ENCODE assay signal across 7 cellular contexts in genomic region chr1:67347688-67348472, GRCh38. TPM values are rescaled to one million over a fixed set of nuclear protein-coding genes. Genes with fewer than 3 reads are reported as not detected.
A peak's percentile ranks its signal among the peaks of the same experiment; 100 is the strongest.
DNase-seq lines count a peak whose midpoint lies in the region; ATAC-seq and TF ChIP-seq lines count a peak whose summit lies in the region.

No MANE protein-coding gene starts in this region.

- in situ Hi-C loops in mammary epithelial cell (cut with MboI; ENCODE audit: low sequenced_read_pairs in 2 of 2) = loop anchor here (5.0 to 10.0 kb wide), 2 partner anchors 147 to 154 kb away; no protein-coding TSS in a partner anchor

- CTCF ChIA-PET in mammary epithelial cell (lab: Charles Lee; ENCODE audit: low non-redundant PET) = interaction anchor here (0.6 to 1.6 kb wide), 10 partner anchors 14 to 444 kb away, joined by 3 to 6 read pairs (median 4); no protein-coding TSS in a partner anchor

- no peak for TF ChIP-seq EP300 in suprapubic skin (IDR thresholded peaks at IDR 0.05)

- peaks cover 37% of the 10 kb centered on the region for H3K4me1 ChIP-seq in mammary epithelial cell (ENCODE audit: insufficient read depth, low read length)
- peaks cover 38% of the 10 kb centered on the region for H3K4me1 ChIP-seq in suprapubic skin

- TF ChIP-seq CTCF in mammary epithelial cell (conservative IDR thresholded peaks at IDR 0.05 in 1 of 2, IDR thresholded peaks at IDR 0.05 in 1 of 2; ENCODE audit: extremely low read depth in 1 of 2, insufficient read depth in 1 of 2, low read depth in 1 of 2, low read length in 2 of 2) (peak; percentile 81 to 87), suprapubic skin (IDR thresholded peaks at IDR 0.05) (peak; percentile 66 to 70)

- no peaks in the 10 kb centered on the region for H3K36me3 ChIP-seq in mammary epithelial cell (ENCODE audit: insufficient read depth, low read length)
- H3K36me3 ChIP-seq in suprapubic skin = no peaks in the 10 kb centered on the region

- H3K4me2 ChIP-seq in mammary epithelial cell (ENCODE audit: insufficient read depth, low read depth, low read length) = peak overlapping the region; percentile 72

- H4K20me1 ChIP-seq in mammary epithelial cell (ENCODE audit: insufficient read depth, low read length) = no peaks in the 10 kb centered on the region

- H2AFZ ChIP-seq in mammary epithelial cell (ENCODE audit: low read depth, low read length) = peak overlapping the region; percentile 77

- dilution Hi-C loops in mammary epithelial cell (cut with HindIII; ENCODE audit: low sequenced_read_pairs) = loop anchor here (5.0 kb wide), 2 partner anchors 79 to 154 kb away; no protein-coding TSS in a partner anchor

- peak; percentile 45 for ATAC-seq in HG03095 (IDR thresholded peaks at IDR 0.05; ENCODE audit: unreplicated experiment)

- intact Hi-C loops in mammary epithelial cell (cut with micrococcal nuclease) = loop anchor here (1.0 to 5.0 kb wide), 5 partner anchors 64 to 152 kb away; no protein-coding TSS in a partner anchor

- no peaks in the 10 kb centered on the region for H3K79me2 ChIP-seq in mammary epithelial cell (ENCODE audit: insufficient read depth, low read length)

- H3K27ac ChIP-seq in mammary epithelial cell (ENCODE audit: insufficient read depth, low read depth, low read length) (peak overlapping the region; percentile 60), suprapubic skin (peak overlapping the region; percentile 74)

- TF ChIP-seq POLR2A in suprapubic skin (IDR thresholded peaks at IDR 0.05) = no peak

- DNase-seq in Daoy (ENCODE audit: low read depth) (peak; percentile 73), NCI-H774 (lab: John Stamatoyannopoulos, UW) (peak; percentile 11), mammary epithelial cell (peak; percentile 85), kidney glomerular epithelial cell (lab: John Stamatoyannopoulos, UW) (peak; percentile 49), suprapubic skin (ENCODE audit: low spot score in 2 of 2) (no peak)
- DNase-seq in activated CD8-positive, alpha-beta memory T cell treated with anti-CD3 and anti-CD28 coated beads for 24 hours = no peak

- H3K4me3 ChIP-seq in mammary epithelial cell (replicated peaks in 1 of 3; ENCODE audit: insufficient read depth in 1 of 3, low read depth in 2 of 3, low read length in 3 of 3) (peak overlapping the region in 2 of 3 experiments; percentile 5 to 9), suprapubic skin (no peak overlapping the region)

- H3K9me3 ChIP-seq in mammary epithelial cell (replicated peaks; ENCODE audit: insufficient read depth, low read length) (no peaks in the 10 kb centered on the region), suprapubic skin (no peaks in the 10 kb centered on the region)

- peak overlapping the region; percentile 33 for H3K9ac ChIP-seq in mammary epithelial cell (ENCODE audit: insufficient read depth, low read length)

- BruUV-seq in mammary epithelial cell (replicated peaks; lab: Mats Ljungman, UMichigan) = TSS peak; percentile 80

- 26% methylated on average over 11 of the region's 12 CpGs for WGBS in mammary epithelial cell (ENCODE audit: low coverage, missing lambda C conversion rate)
- 40% methylated on average over 12 of the region's 12 CpGs for WGBS in suprapubic skin

- H3K27me3 ChIP-seq in mammary epithelial cell (ENCODE audit: insufficient read depth, low read length) (no peaks in the 10 kb centered on the region), suprapubic skin (no peaks in the 10 kb centered on the region)

RNA-seq across cellular contexts. Expression of gene IL12RB2, which starts 40.2 kb away (rescaled TPM):
- total RNA-seq in Daoy (2014; rRNA removed; shearing (Covaris generic)) = 0.57 and 0.80 TPM in 2 replicates
- 10 to 100 TPM in 1 of 2 donors, under 1 TPM in 1; 0.38 to 11.5 TPM for total RNA-seq in mammary epithelial cell
- 0.31 TPM for polyA plus RNA-seq in mammary epithelial cell
- 1.0 TPM for polyA minus RNA-seq in mammary epithelial cell
- total RNA-seq in suprapubic skin = 1 to 10 TPM in 3 of 4 donors, under 1 TPM in 1; 0.79 to 4.5 (median 1.6) TPM

Comparison
In these comparisons a context has a peak if more than half of its experiments do, and no peak if none do; other contexts are left out.
1. DNase-seq: peak in Daoy (single experiment), NCI-H774 (single experiment), mammary epithelial cell (single experiment) and kidney glomerular epithelial cell (single experiment); none in suprapubic skin (0 of 2) and activated CD8-positive, alpha-beta memory T cell treated with anti-CD3 and anti-CD28 coated beads for 24 hours (single experiment).